Comparison of ENCODE assay signal across 1 cellular context in the genomic region with DNA sequence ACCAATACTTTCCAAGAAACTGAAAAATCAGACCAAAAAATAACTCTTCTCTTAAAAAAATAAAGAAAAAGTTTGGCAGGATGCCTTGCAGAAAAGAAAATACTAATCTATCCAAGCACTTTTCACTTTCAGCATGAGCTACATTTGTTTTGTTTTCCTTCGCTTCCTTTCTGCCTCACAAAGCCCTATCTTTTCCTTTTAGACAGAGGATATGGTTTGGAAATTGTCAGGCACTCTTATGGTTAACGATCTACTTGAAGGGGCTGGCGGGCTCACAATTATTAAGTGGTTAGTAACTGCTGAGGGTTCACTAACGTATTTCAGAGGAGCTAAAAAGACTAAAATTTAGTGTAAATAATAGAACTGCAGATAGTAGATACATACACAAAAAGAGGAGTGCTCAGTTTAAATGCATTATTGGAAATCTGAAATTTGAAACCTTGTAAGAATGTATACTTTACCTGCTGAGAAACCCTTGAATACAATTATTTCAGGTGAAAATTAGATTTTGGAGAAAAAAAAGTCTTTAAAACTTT.
TF ChIP-seq lines count a peak whose summit lies in the region.

No MANE protein-coding gene starts in this region.

TF ChIP-seq in HepG2, 621 proteins besides CTCF, POLR2A, EP300 and RAD21:
- TF ChIP-seq SIN3A (IDR thresholded peaks at IDR 0.05; ENCODE audit: borderline replicate concordance, low read depth, low read length) (no peak), CEBPB (IDR thresholded peaks at IDR 0.05; ENCODE audit: borderline replicate concordance, low read depth, low read length) (no peak), RAD51 (IDR thresholded peaks at IDR 0.05; ENCODE audit: borderline replicate concordance) (no peak), SAP130 (CRISPR knock-in tag; IDR thresholded peaks at IDR 0.05; ENCODE audit: low read depth) (0 out of 2 replicates have a peak, but pooled peaks have one; percentile 29), ISL2 (CRISPR knock-in tag; IDR thresholded peaks at IDR 0.05) (no peak), HNF4G (IDR thresholded peaks at IDR 0.05; ENCODE audit: borderline replicate concordance, low read depth, low read length) (no peak), HNF4G (CRISPR knock-in tag; IDR thresholded peaks at IDR 0.05; ENCODE audit: borderline replicate concordance, low read depth) (no peak), ZNF652 (CRISPR knock-in tag; IDR thresholded peaks at IDR 0.05; ENCODE audit: borderline replicate concordance, low read depth) (peak; percentile 87), ZNF12 (CRISPR knock-in tag; IDR thresholded peaks at IDR 0.05) (no peak), RXRB (CRISPR knock-in tag; IDR thresholded peaks at IDR 0.05; ENCODE audit: borderline replicate concordance) (0 out of 2 replicates have a peak, but pooled peaks have one; percentile 29)
- TF ChIP-seq, protein P1, sequence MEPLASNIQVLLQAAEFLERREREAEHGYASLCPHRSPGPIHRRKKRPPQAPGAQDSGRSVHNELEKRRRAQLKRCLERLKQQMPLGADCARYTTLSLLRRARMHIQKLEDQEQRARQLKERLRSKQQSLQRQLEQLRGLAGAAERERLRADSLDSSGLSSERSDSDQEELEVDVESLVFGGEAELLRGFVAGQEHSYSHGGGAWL (CRISPR knock-in tag; IDR thresholded peaks at IDR 0.05): no peak
- TF ChIP-seq, protein P2, sequence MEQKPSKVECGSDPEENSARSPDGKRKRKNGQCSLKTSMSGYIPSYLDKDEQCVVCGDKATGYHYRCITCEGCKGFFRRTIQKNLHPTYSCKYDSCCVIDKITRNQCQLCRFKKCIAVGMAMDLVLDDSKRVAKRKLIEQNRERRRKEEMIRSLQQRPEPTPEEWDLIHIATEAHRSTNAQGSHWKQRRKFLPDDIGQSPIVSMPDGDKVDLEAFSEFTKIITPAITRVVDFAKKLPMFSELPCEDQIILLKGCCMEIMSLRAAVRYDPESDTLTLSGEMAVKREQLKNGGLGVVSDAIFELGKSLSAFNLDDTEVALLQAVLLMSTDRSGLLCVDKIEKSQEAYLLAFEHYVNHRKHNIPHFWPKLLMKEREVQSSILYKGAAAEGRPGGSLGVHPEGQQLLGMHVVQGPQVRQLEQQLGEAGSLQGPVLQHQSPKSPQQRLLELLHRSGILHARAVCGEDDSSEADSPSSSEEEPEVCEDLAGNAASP (CRISPR knock-in tag; IDR thresholded peaks at IDR 0.05; ENCODE audit: borderline replicate concordance): no peak
